8 cellular contexts compared by ENCODE assay signal in the genomic region with DNA sequence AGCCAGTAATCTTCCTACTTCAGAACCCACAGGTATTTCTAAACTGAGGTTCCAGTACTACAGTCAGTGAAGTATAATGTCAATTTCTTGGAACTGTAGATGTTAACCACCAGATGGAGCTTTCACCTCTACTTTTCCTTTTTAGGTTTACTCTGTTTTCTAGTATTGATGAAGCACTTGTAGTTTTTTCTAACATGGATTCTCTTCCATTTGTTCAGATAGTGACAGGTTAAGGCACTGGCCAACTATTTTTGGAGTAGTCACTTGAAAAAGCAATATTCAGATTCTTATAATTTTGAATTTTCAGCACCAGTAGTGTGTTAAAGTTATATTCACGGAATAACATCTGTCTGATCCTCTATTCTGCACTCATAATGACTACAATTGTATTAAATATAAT. TPM values are rescaled to one million over a fixed set of nuclear protein-coding genes. Genes with fewer than 3 reads are reported as not detected.
DNase-seq lines count a peak whose midpoint lies in the region; ATAC-seq and TF ChIP-seq lines count a peak whose summit lies in the region.

No MANE protein-coding gene starts in this region.

- H3K79me2 ChIP-seq in SK-N-SH (ENCODE audit: insufficient read depth), result peaks cover 19% of the 10 kb centered on the region

- no peaks in the 10 kb centered on the region for H3K36me3 ChIP-seq in SK-N-SH (replicated peaks in 1 of 2; ENCODE audit: control insufficient read depth in 1 of 2, insufficient read depth in 2 of 2, low read length in 1 of 2)
- no peaks in the 10 kb centered on the region for H3K36me3 ChIP-seq in Peyer's patch

- H3K4me2 ChIP-seq in SK-N-SH, result no peak overlapping the region

- H3F3A ChIP-seq in SK-N-SH (replicated peaks; ENCODE audit: insufficient read depth), result no peaks in the 10 kb centered on the region

- H3K9me3 ChIP-seq in SK-N-SH (no peaks in the 10 kb centered on the region), Peyer's patch (no peaks in the 10 kb centered on the region)

- POLR2A ChIA-PET in SK-N-SH (lab: Yijun Ruan, JAX), result no interaction called here

- TF ChIP-seq POLR2A in Peyer's patch (IDR thresholded peaks at IDR 0.05), result no peak

- no peaks in the 10 kb centered on the region for H3K4me1 ChIP-seq in SK-N-SH (ENCODE audit: control insufficient read depth in 1 of 2, insufficient read depth in 2 of 2, low read depth in 1 of 2, low read length in 1 of 2)
- H3K4me1 ChIP-seq in Peyer's patch, result peaks cover 0 to 13% (median 0%) of the 10 kb centered on the region in 4 donors

- no peaks in the 10 kb centered on the region for H3K9me2 ChIP-seq in SK-N-SH

- TF ChIP-seq EP300 in SK-N-SH (IDR thresholded peaks at IDR 0.05; ENCODE audit: borderline replicate concordance in 1 of 2, low read depth in 1 of 2, low read length in 1 of 2), result no peak

- DNase-seq in SK-N-SH (peak; percentile 35), Peyer's patch (no peak), fibroblast of pulmonary artery (ENCODE audit: low read depth) (peak; percentile 71), NCI-H1436 (lab: John Stamatoyannopoulos, UW) (no peak)
- DNase-seq in activated T-cell treated with anti-CD3 and anti-CD28 coated beads, Interleukin-2, amount 50 U/mL, for 48 hours, result no peak

- TF ChIP-seq CTCF in SK-N-SH (IDR thresholded peaks at IDR 0.05), result peak; percentile 54
- TF ChIP-seq CTCF in Peyer's patch (IDR thresholded peaks at IDR 0.05), result peak in 4 of 6 experiments; percentile 30 to 76 (median 70)
- peak; percentile 60 for TF ChIP-seq CTCF in fibroblast of pulmonary artery (IDR thresholded peaks at IDR 0.05; ENCODE audit: low read length, missing control alignments)

- no peak overlapping the region for H2AFZ ChIP-seq in SK-N-SH (ENCODE audit: low read depth)

- peak; percentile 36 for TF ChIP-seq RAD21 in SK-N-SH (IDR thresholded peaks at IDR 0.05; ENCODE audit: low read length)

- no peak overlapping the region for H3K27ac ChIP-seq in SK-N-SH (ENCODE audit: low read depth in 2 of 2, low read length in 1 of 2)
- H3K27ac ChIP-seq in Peyer's patch, result no peak overlapping the region

- H3K4me3 ChIP-seq in SK-N-SH (ENCODE audit: low read depth in 2 of 2, low read length in 1 of 2) (no peak overlapping the region), Peyer's patch (no peak overlapping the region), fibroblast of pulmonary artery (replicated peaks; ENCODE audit: low read depth, low read length) (no peak overlapping the region)

- CTCF ChIA-PET in SK-N-SH (lab: Yijun Ruan, JAX), result interaction anchor here (1.7 kb wide), 1 partner anchor 261 kb away, joined by 11 read pairs; no protein-coding TSS in a partner anchor

- ATAC-seq in SK-N-SH treated with all-trans-retinoic acid at 6 μM for 48 hours, result no peak
- ATAC-seq in HG03565 (IDR thresholded peaks at IDR 0.05; ENCODE audit: unreplicated experiment), result peak; percentile 31
- no peak for ATAC-seq in HG02840 (IDR thresholded peaks at IDR 0.05; ENCODE audit: low FRiP score, unreplicated experiment)

- H3K27me3 ChIP-seq in SK-N-SH (ENCODE audit: insufficient read depth) (no peaks in the 10 kb centered on the region), Peyer's patch (no peaks in the 10 kb centered on the region)

- H4K20me1 ChIP-seq in SK-N-SH (ENCODE audit: insufficient read depth), result no peaks in the 10 kb centered on the region

- H3K9ac ChIP-seq in SK-N-SH, result no peak overlapping the region

- 100% methylated on average over 1 of the region's 1 CpG for WGBS in SK-N-SH (ENCODE audit: low lambda C conversion rate)

TF ChIP-seq in SK-N-SH, 30 proteins besides CTCF, POLR2A, EP300 and RAD21:
- TF ChIP-seq MEF2A (IDR thresholded peaks at IDR 0.05; ENCODE audit: borderline replicate concordance, low read depth) (no peak), TEAD4 (IDR thresholded peaks at IDR 0.05; ENCODE audit: borderline replicate concordance, insufficient read depth) (no peak), YY1 (IDR thresholded peaks at IDR 0.05; ENCODE audit: low read depth) (no peak), SMC3 (IDR thresholded peaks at IDR 0.05; ENCODE audit: low read depth, low read length) (peak; percentile 38), GABPA (IDR thresholded peaks at IDR 0.05; ENCODE audit: low read depth) (no peak), ELF1 (IDR thresholded peaks at IDR 0.05) (no peak)

TF ChIP-seq in SK-N-SH treated with all-trans-retinoic acid at 6 μM for 48 hours, 23 proteins besides CTCF, POLR2A, EP300 and RAD21 (continues in another document):
- TF ChIP-seq BACH2 (CRISPR knock-in tag; IDR thresholded peaks at IDR 0.05; ENCODE audit: borderline replicate concordance) (no peak), SNAI2 (CRISPR knock-in tag; IDR thresholded peaks at IDR 0.05) (no peak), ZC3H10 (CRISPR knock-in tag; IDR thresholded peaks at IDR 0.05) (no peak), ZNF8 (CRISPR knock-in tag; IDR thresholded peaks at IDR 0.05) (no peak), ZNF565 (CRISPR knock-in tag; conservative IDR thresholded peaks at IDR 0.05; ENCODE audit: low read depth) (no peak), ARNTL (CRISPR knock-in tag; IDR thresholded peaks at IDR 0.05; ENCODE audit: borderline replicate concordance, low read depth) (no peak), TCF4 (CRISPR knock-in tag; IDR thresholded peaks at IDR 0.05; ENCODE audit: borderline replicate concordance) (no peak), TOX (CRISPR knock-in tag; IDR thresholded peaks at IDR 0.05; ENCODE audit: borderline replicate concordance) (no peak), ESRRG (CRISPR knock-in tag; IDR thresholded peaks at IDR 0.05) (no peak), ZNF70 (CRISPR knock-in tag; IDR thresholded peaks at IDR 0.05) (no peak), PPARA (CRISPR knock-in tag; IDR thresholded peaks at IDR 0.05; ENCODE audit: borderline replicate concordance) (no peak), ZFP3 (CRISPR knock-in tag; IDR thresholded peaks at IDR 0.05) (no peak), CSDC2 (CRISPR knock-in tag; IDR thresholded peaks at IDR 0.05) (no peak), OSR1 (CRISPR knock-in tag; IDR thresholded peaks at IDR 0.05) (no peak)
- TF ChIP-seq, protein P1, sequence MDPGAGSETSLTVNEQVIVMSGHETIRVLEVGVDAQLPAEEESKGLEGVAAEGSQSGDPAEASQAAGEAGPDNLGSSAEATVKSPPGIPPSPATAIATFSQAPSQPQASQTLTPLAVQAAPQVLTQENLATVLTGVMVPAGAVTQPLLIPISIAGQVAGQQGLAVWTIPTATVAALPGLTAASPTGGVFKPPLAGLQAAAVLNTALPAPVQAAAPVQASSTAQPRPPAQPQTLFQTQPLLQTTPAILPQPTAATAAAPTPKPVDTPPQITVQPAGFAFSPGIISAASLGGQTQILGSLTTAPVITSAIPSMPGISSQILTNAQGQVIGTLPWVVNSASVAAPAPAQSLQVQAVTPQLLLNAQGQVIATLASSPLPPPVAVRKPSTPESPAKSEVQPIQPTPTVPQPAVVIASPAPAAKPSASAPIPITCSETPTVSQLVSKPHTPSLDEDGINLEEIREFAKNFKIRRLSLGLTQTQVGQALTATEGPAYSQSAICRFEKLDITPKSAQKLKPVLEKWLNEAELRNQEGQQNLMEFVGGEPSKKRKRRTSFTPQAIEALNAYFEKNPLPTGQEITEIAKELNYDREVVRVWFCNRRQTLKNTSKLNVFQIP (CRISPR knock-in tag; IDR thresholded peaks at IDR 0.05; ENCODE audit: borderline replicate concordance, low read depth), result no peak
- TF ChIP-seq, protein P2, sequence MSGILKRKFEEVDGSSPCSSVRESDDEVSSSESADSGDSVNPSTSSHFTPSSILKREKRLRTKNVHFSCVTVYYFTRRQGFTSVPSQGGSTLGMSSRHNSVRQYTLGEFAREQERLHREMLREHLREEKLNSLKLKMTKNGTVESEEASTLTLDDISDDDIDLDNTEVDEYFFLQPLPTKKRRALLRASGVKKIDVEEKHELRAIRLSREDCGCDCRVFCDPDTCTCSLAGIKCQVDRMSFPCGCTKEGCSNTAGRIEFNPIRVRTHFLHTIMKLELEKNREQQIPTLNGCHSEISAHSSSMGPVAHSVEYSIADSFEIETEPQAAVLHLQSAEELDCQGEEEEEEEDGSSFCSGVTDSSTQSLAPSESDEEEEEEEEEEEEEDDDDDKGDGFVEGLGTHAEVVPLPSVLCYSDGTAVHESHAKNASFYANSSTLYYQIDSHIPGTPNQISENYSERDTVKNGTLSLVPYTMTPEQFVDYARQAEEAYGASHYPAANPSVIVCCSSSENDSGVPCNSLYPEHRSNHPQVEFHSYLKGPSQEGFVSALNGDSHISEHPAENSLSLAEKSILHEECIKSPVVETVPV (CRISPR knock-in tag; IDR thresholded peaks at IDR 0.05), result no peak
- TF ChIP-seq, protein P3, sequence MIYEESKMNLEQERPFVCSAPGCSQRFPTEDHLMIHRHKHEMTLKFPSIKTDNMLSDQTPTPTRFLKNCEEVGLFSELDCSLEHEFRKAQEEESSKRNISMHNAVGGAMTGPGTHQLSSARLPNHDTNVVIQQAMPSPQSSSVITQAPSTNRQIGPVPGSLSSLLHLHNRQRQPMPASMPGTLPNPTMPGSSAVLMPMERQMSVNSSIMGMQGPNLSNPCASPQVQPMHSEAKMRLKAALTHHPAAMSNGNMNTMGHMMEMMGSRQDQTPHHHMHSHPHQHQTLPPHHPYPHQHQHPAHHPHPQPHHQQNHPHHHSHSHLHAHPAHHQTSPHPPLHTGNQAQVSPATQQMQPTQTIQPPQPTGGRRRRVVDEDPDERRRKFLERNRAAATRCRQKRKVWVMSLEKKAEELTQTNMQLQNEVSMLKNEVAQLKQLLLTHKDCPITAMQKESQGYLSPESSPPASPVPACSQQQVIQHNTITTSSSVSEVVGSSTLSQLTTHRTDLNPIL (CRISPR knock-in tag; IDR thresholded peaks at IDR 0.05; ENCODE audit: low read depth), result no peak

RNA-seq across cellular contexts. Expression of a gene that starts 4.6 kb away (rescaled TPM):
- polyA plus RNA-seq in SK-N-SH (2012; rRNA removed), result 30.0 and 39.4 TPM in 2 replicates
- 23.8 and 36.5 TPM in 2 replicates for polyA plus RNA-seq in SK-N-SH (2012; cell fraction: cytosol; rRNA removed)
- 11.5 and 22.5 TPM in 2 replicates for polyA plus RNA-seq in SK-N-SH (2012; cell fraction: nucleus; rRNA removed)
- total RNA-seq in Peyer's patch, result 100 to 1,000 TPM; 118 to 260 (median 188) TPM

RNA-seq across cellular contexts. Expression of a gene that starts 6.5 kb away (rescaled TPM):
- 8.4 and 13.2 TPM in 2 replicates for polyA plus RNA-seq in SK-N-SH (2012; rRNA removed)
- polyA plus RNA-seq in SK-N-SH (2012; cell fraction: cytosol; rRNA removed), result 9.7 and 16.0 TPM in 2 replicates
- 11.1 and 14.7 TPM in 2 replicates for polyA plus RNA-seq in SK-N-SH (2012; cell fraction: nucleus; rRNA removed)
- total RNA-seq in Peyer's patch, result 10 to 100 TPM; 10.1 to 17.3 (median 13.2) TPM

Comparison
In these comparisons a context has a peak if more than half of its experiments do, and no peak if none do; other contexts are left out.
1. DNase-seq: peak in SK-N-SH (single experiment) and fibroblast of pulmonary artery (single experiment); none in Peyer's patch (0 of 3), activated T-cell treated with anti-CD3 and anti-CD28 coated beads, Interleukin-2, amount 50 U/mL, for 48 hours (0 of 2) and NCI-H1436 (single experiment).
2. Peak in every context shown above with its lines, with median percentiles within 50 percentile points of each other: CTCF ChIP-seq.